Comparison of ENCODE assay signal across 1 cellular context in the genomic region with DNA sequence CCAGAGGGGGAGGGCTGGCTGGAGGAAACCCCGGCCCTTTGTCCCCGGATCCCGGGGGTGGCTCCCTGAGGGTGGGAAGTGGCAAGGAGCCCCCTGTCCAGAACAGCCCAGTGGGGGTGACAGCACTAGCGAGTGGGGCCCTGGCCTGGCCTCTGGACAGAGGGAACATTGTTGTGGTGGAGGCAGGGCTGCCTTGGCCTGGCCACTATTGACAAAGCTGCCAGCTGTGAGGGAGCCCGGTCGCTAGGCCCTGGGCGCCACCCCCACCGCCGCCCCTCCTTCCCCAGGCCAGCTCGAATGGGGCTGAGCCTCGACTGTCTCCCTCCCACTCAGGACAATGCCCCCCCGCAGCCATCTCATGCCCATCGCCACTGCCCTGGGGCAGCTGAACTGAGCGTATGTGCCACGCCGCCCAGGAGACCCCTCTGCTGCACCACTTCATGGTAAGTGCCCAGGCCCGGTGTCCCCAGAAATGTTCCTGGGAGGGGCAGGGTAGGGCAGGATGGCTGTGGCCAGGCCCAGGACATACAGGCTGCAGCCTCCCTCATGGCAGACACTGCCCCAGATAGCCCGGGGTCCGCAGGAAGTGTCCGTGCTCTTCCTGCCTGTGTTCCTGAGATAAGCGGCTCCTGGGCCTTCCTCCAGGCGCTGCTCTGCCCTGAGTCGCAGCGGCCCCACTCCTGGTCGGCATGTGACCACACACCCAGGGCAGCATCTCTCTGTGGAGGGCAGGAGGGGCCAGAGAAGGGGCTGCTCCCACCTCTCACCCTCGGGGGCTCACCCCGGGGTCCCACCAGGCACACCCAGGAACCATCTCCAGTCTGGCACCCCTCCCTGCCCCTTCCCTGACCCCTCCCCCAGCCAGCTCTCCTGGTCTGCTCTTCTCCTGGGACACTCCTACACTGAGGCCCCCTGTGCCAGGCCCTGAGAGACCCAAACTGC.
TF ChIP-seq lines count a peak whose summit lies in the region.

No MANE protein-coding gene starts in this region.

TF ChIP-seq in K562, 482 proteins besides CTCF, POLR2A, EP300 and RAD21 (continued from another document and continues in another):
- no peak for TF ChIP-seq FOXJ3 (CRISPR knock-in tag; IDR thresholded peaks at IDR 0.05)
- TF ChIP-seq DIDO1 (tag; IDR thresholded peaks at IDR 0.05; ENCODE audit: low read depth) = no peak
- TF ChIP-seq ZNF197 (CRISPR knock-in tag; IDR thresholded peaks at IDR 0.05; ENCODE audit: low read depth) = no peak
- TF ChIP-seq, protein P1, sequence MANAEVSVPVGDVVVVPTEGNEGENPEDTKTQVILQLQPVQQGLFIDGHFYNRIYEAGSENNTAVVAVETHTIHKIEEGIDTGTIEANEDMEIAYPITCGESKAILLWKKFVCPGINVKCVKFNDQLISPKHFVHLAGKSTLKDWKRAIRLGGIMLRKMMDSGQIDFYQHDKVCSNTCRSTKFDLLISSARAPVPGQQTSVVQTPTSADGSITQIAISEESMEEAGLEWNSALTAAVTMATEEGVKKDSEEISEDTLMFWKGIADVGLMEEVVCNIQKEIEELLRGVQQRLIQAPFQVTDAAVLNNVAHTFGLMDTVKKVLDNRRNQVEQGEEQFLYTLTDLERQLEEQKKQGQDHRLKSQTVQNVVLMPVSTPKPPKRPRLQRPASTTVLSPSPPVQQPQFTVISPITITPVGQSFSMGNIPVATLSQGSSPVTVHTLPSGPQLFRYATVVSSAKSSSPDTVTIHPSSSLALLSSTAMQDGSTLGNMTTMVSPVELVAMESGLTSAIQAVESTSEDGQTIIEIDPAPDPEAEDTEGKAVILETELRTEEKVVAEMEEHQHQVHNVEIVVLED (CRISPR knock-in tag; IDR thresholded peaks at IDR 0.05) = no peak
- TF ChIP-seq KLF16 (IDR thresholded peaks at IDR 0.05) = peak; percentile 61; the same call in 1 of the 2 replicates
- TF ChIP-seq TSC22D4 (tag; IDR thresholded peaks at IDR 0.05) = no peak
- TF ChIP-seq, protein P2, sequence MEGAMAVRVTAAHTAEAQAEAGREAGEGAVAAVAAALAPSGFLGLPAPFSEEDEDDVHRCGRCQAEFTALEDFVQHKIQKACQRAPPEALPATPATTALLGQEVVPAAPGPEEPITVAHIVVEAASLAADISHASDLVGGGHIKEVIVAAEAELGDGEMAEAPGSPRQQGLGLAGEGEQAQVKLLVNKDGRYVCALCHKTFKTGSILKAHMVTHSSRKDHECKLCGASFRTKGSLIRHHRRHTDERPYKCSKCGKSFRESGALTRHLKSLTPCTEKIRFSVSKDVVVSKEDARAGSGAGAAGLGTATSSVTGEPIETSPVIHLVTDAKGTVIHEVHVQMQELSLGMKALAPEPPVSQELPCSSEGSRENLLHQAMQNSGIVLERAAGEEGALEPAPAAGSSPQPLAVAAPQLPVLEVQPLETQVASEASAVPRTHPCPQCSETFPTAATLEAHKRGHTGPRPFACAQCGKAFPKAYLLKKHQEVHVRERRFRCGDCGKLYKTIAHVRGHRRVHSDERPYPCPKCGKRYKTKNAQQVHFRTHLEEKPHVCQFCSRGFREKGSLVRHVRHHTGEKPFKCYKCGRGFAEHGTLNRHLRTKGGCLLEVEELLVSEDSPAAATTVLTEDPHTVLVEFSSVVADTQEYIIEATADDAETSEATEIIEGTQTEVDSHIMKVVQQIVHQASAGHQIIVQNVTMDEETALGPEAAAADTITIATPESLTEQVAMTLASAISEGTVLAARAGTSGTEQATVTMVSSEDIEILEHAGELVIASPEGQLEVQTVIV (CRISPR knock-in tag; IDR thresholded peaks at IDR 0.05; ENCODE audit: borderline replicate concordance) = no peak
- TF ChIP-seq FOXK2 (conservative IDR thresholded peaks at IDR 0.05 in 1 of 2, IDR thresholded peaks at IDR 0.05 in 1 of 2; ENCODE audit: low read depth in 2 of 2) = 0 out of 4 replicates have a peak, but pooled peaks of 1 of the 2 experiments have one; percentile 28
- TF ChIP-seq, protein P3, sequence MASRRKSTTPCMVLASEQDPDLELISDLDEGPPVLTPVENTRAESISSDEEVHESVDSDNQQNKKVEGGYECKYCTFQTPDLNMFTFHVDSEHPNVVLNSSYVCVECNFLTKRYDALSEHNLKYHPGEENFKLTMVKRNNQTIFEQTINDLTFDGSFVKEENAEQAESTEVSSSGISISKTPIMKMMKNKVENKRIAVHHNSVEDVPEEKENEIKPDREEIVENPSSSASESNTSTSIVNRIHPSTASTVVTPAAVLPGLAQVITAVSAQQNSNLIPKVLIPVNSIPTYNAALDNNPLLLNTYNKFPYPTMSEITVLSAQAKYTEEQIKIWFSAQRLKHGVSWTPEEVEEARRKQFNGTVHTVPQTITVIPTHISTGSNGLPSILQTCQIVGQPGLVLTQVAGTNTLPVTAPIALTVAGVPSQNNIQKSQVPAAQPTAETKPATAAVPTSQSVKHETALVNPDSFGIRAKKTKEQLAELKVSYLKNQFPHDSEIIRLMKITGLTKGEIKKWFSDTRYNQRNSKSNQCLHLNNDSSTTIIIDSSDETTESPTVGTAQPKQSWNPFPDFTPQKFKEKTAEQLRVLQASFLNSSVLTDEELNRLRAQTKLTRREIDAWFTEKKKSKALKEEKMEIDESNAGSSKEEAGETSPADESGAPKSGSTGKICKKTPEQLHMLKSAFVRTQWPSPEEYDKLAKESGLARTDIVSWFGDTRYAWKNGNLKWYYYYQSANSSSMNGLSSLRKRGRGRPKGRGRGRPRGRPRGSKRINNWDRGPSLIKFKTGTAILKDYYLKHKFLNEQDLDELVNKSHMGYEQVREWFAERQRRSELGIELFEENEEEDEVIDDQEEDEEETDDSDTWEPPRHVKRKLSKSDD (conservative IDR thresholded peaks at IDR 0.05; ENCODE audit: low read length) = no peak
- TF ChIP-seq ZNF133 (CRISPR knock-in tag; IDR thresholded peaks at IDR 0.05) = no peak
- TF ChIP-seq MAZ (CRISPR knock-in tag; conservative IDR thresholded peaks at IDR 0.05 in 1 of 2, IDR thresholded peaks at IDR 0.05 in 1 of 2) = peak in 1 of 2 experiments; percentile 44; a peak in 3 of 4 replicates
- TF ChIP-seq, protein P4, sequence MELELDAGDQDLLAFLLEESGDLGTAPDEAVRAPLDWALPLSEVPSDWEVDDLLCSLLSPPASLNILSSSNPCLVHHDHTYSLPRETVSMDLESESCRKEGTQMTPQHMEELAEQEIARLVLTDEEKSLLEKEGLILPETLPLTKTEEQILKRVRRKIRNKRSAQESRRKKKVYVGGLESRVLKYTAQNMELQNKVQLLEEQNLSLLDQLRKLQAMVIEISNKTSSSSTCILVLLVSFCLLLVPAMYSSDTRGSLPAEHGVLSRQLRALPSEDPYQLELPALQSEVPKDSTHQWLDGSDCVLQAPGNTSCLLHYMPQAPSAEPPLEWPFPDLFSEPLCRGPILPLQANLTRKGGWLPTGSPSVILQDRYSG (tag; conservative IDR thresholded peaks at IDR 0.05; ENCODE audit: low read depth) = peak; percentile 77; the same call in 1 of the 2 replicates
- TF ChIP-seq, protein P5, sequence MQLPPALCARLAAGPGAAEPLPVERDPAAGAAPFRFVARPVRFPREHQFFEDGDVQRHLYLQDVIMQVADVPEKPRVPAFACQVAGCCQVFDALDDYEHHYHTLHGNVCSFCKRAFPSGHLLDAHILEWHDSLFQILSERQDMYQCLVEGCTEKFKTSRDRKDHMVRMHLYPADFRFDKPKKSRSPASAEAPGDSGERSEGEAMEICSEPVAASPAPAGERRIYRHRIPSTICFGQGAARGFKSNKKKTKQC (CRISPR knock-in tag; IDR thresholded peaks at IDR 0.05) = no peak
- TF ChIP-seq SP1 (CRISPR knock-in tag; IDR thresholded peaks at IDR 0.05) = peak; percentile 53; the same call in 1 of the 2 replicates
- TF ChIP-seq, protein P6, sequence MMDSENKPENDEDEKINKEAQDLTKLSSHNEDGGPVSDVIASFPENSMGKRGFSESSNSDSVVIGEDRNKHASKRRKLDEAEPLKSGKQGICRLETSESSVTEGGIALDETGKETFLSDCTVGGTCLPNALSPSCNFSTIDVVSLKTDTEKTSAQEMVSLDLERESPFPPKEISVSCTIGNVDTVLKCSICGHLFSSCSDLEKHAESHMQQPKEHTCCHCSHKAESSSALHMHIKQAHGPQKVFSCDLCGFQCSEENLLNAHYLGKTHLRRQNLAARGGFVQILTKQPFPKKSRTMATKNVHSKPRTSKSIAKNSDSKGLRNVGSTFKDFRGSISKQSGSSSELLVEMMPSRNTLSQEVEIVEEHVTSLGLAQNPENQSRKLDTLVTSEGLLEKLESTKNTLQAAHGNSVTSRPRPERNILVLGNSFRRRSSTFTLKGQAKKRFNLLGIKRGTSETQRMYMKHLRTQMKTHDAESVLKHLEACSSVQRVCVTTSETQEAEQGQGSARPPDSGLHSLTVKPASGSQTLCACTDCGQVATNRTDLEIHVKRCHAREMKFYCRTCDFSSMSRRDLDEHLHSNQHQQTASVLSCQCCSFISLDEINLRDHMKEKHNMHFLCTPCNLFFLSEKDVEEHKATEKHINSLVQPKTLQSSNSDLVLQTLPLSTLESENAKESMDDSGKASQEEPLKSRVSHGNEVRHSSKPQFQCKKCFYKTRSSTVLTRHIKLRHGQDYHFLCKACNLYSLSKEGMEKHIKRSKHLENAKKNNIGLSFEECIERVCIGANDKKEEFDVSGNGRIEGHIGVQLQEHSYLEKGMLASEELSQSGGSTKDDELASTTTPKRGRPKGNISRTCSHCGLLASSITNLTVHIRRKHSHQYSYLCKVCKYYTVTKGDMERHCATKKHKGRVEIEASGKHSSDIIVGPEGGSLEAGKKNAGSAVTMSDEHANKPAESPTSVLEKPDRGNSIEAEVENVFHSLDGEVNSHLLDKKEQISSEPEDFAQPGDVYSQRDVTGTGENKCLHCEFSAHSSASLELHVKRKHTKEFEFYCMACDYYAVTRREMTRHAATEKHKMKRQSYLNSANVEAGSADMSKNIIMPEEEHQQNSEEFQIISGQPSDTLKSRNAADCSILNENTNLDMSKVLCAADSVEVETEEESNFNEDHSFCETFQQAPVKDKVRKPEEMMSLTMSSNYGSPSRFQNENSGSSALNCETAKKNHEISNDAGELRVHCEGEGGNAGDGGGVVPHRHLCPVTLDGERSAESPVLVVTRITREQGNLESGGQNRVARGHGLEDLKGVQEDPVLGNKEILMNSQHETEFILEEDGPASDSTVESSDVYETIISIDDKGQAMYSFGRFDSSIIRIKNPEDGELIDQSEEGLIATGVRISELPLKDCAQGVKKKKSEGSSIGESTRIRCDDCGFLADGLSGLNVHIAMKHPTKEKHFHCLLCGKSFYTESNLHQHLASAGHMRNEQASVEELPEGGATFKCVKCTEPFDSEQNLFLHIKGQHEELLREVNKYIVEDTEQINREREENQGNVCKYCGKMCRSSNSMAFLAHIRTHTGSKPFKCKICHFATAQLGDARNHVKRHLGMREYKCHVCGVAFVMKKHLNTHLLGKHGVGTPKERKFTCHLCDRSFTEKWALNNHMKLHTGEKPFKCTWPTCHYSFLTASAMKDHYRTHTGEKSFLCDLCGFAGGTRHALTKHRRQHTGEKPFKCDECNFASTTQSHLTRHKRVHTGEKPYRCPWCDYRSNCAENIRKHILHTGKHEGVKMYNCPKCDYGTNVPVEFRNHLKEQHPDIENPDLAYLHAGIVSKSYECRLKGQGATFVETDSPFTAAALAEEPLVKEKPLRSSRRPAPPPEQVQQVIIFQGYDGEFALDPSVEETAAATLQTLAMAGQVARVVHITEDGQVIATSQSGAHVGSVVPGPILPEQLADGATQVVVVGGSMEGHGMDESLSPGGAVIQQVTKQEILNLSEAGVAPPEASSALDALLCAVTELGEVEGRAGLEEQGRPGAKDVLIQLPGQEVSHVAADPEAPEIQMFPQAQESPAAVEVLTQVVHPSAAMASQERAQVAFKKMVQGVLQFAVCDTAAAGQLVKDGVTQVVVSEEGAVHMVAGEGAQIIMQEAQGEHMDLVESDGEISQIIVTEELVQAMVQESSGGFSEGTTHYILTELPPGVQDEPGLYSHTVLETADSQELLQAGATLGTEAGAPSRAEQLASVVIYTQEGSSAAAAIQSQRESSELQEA (IDR thresholded peaks at IDR 0.05; ENCODE audit: low read depth) = no peak
- TF ChIP-seq ZBTB7A (IDR thresholded peaks at IDR 0.05; ENCODE audit: borderline replicate concordance, control insufficient read depth, low read depth, low read length) = peak; percentile 81; the same call in 1 of the 2 replicates
- TF ChIP-seq CEBPB (tag; IDR thresholded peaks at IDR 0.05) = no peak
- TF ChIP-seq TAF1 (IDR thresholded peaks at IDR 0.05; ENCODE audit: control insufficient read depth, extremely low read depth, insufficient read depth, low read length, severe bottlenecking) = peak; percentile 61
- peak; percentile 64 for TF ChIP-seq MTA2 (IDR thresholded peaks at IDR 0.05; ENCODE audit: low read depth)
- no peak for TF ChIP-seq ZNF551 (CRISPR knock-in tag; IDR thresholded peaks at IDR 0.05)
- TF ChIP-seq, protein P7, sequence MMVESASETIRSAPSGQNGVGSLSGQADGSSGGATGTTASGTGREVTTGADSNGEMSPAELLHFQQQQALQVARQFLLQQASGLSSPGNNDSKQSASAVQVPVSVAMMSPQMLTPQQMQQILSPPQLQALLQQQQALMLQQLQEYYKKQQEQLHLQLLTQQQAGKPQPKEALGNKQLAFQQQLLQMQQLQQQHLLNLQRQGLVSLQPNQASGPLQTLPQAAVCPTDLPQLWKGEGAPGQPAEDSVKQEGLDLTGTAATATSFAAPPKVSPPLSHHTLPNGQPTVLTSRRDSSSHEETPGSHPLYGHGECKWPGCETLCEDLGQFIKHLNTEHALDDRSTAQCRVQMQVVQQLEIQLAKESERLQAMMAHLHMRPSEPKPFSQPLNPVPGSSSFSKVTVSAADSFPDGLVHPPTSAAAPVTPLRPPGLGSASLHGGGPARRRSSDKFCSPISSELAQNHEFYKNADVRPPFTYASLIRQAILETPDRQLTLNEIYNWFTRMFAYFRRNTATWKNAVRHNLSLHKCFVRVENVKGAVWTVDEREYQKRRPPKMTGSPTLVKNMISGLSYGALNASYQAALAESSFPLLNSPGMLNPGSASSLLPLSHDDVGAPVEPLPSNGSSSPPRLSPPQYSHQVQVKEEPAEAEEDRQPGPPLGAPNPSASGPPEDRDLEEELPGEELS (CRISPR knock-in tag; IDR thresholded peaks at IDR 0.05; ENCODE audit: borderline replicate concordance) = no peak
- no peak for TF ChIP-seq EZH2 (IDR thresholded peaks at IDR 0.05; ENCODE audit: borderline replicate concordance, low read depth, low read length)
- no peak for TF ChIP-seq PHB2 (IDR thresholded peaks at IDR 0.05; ENCODE audit: low read depth)
- TF ChIP-seq RBM22 (IDR thresholded peaks at IDR 0.05; ENCODE audit: low read depth, low read length, poor library complexity, severe bottlenecking) = no peak
- peak; percentile 95 for TF ChIP-seq ETV1 (tag; conservative IDR thresholded peaks at IDR 0.05; ENCODE audit: low read depth)
- TF ChIP-seq, protein P8, sequence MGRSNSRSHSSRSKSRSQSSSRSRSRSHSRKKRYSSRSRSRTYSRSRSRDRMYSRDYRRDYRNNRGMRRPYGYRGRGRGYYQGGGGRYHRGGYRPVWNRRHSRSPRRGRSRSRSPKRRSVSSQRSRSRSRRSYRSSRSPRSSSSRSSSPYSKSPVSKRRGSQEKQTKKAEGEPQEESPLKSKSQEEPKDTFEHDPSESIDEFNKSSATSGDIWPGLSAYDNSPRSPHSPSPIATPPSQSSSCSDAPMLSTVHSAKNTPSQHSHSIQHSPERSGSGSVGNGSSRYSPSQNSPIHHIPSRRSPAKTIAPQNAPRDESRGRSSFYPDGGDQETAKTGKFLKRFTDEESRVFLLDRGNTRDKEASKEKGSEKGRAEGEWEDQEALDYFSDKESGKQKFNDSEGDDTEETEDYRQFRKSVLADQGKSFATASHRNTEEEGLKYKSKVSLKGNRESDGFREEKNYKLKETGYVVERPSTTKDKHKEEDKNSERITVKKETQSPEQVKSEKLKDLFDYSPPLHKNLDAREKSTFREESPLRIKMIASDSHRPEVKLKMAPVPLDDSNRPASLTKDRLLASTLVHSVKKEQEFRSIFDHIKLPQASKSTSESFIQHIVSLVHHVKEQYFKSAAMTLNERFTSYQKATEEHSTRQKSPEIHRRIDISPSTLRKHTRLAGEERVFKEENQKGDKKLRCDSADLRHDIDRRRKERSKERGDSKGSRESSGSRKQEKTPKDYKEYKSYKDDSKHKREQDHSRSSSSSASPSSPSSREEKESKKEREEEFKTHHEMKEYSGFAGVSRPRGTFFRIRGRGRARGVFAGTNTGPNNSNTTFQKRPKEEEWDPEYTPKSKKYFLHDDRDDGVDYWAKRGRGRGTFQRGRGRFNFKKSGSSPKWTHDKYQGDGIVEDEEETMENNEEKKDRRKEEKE (IDR thresholded peaks at IDR 0.05; ENCODE audit: borderline replicate concordance in 1 of 2, control insufficient read depth in 1 of 2, low read depth in 2 of 2, low read length in 1 of 2) = 0 out of 4 replicates have a peak, but pooled peaks of 1 of the 2 experiments have one; percentile 18
